Comparison of ENCODE assay signal across 8 cellular contexts in the genomic region with DNA sequence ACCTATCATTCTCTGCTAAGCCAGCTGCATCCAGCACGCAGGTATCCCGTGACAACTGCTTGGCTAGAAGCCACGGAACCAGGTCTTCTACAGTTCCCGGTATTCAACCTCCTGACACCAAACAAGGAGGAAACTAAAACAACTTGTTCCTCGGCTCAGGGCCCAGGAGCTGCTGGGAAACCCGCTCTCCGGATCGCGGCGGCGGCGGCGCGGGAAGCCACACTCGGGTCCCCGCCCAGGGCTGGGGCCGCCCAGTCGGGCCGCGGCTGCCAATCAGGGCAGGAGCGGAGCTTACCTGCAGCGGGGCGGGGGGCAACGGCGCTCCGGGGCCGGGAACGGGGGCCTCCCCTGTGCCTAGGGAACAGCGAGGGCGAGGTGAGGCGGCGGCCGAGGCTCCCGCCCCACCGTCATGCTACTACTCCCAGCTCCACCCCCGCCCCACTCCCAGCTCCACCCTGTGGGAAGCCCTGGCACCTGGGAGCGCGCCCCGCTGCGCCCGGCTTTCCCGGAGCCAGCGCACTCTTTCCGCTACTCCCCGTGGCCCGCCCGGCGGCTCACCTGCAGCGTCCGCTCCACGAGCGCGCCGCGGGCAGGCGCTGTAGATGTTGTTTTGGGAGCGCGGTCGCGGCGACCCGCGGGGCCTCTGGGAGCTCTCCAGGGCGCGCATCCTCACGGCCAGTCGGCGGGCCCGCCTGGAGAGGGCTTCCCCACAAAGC. TPM values are rescaled to one million over a fixed set of nuclear protein-coding genes. Genes with fewer than 3 reads are reported as not detected.
A peak's percentile ranks its signal among the peaks of the same experiment; 100 is the strongest.
DNase-seq lines count a peak whose midpoint lies in the region; ATAC-seq, FAIRE-seq and TF ChIP-seq lines count a peak whose summit lies in the region.

No MANE protein-coding gene starts in this region.

- H3K4me1 ChIP-seq in endodermal cell (ENCODE audit: control insufficient read depth, insufficient read depth, low read length): no peaks in the 10 kb centered on the region
- H3K4me1 ChIP-seq in muscle layer of colon (ENCODE audit: insufficient read depth, low read length): no peaks in the 10 kb centered on the region

- H3K4me3 Mint-ChIP-seq in activated CD4-positive, alpha-beta T cell treated with anti-CD3 and anti-CD28 coated beads, Interleukin-2, amount 10 ng/mL, durations not matched to agents 24 days and 14 days: peak overlapping the region; percentile 67
- peak overlapping the region; percentile 54 for H3K4me3 Mint-ChIP-seq in endodermal cell

- peaks cover 56% of the 10 kb centered on the region for H3K4me1 Mint-ChIP-seq in activated CD4-positive, alpha-beta T cell treated with anti-CD3 and anti-CD28 coated beads, Interleukin-2, amount 10 ng/mL, durations not matched to agents 24 days and 14 days
- H3K4me1 Mint-ChIP-seq in endodermal cell: peaks cover 4% of the 10 kb centered on the region

- no peak overlapping the region for H3K27ac Mint-ChIP-seq in activated CD4-positive, alpha-beta T cell treated with anti-CD3 and anti-CD28 coated beads, Interleukin-2, amount 10 ng/mL, durations not matched to agents 24 days and 14 days
- H3K27ac Mint-ChIP-seq in endodermal cell: no peak overlapping the region

- no peak for FAIRE-seq in urothelium cell line (lab: Jason Lieb, UNC)

- TF ChIP-seq CTCF in endodermal cell (conservative IDR thresholded peaks at IDR 0.05): peak; percentile 2

- whole genome bisulfite sequencing in endodermal cell (ENCODE audit: insufficient coverage in 1 of 2, insufficient read length in 1 of 2), 2 experiments: 1 to 2% methylated on average over 32 to 69 of the region's 69 CpGs

- H3K36me3 Mint-ChIP-seq in activated CD4-positive, alpha-beta T cell treated with anti-CD3 and anti-CD28 coated beads, Interleukin-2, amount 10 ng/mL, durations not matched to agents 24 days and 14 days (ENCODE audit: low read depth): peaks cover 64% of the 10 kb centered on the region
- no peaks in the 10 kb centered on the region for H3K36me3 Mint-ChIP-seq in endodermal cell (ENCODE audit: low read depth)

- ATAC-seq in HG03139 (IDR thresholded peaks at IDR 0.05; ENCODE audit: unreplicated experiment): no peak

- no peak overlapping the region for H3K9ac ChIP-seq in endodermal cell (ENCODE audit: extremely low read depth, low read length, poor library complexity, severe bottlenecking)
- H3K9ac ChIP-seq in muscle layer of colon (ENCODE audit: low read length): no peak overlapping the region

- H3K27ac ChIP-seq in endodermal cell (ENCODE audit: low read depth, low read length) (no peak overlapping the region), muscle layer of colon (ENCODE audit: low read depth, low read length) (no peak overlapping the region)

- intact Hi-C loops in activated CD4-positive, alpha-beta T cell treated with anti-CD3 and anti-CD28 coated beads, Interleukin-2, amount 10 ng/mL, durations not matched to agents 24 days and 14 days (cut with micrococcal nuclease): loop anchor here (5.0 kb wide), 1 partner anchor 428 kb away; no protein-coding TSS in a partner anchor

- H3K36me3 ChIP-seq in endodermal cell (ENCODE audit: control insufficient read depth, insufficient read depth, low read length) (no peaks in the 10 kb centered on the region), muscle layer of colon (ENCODE audit: insufficient read depth, low read length) (no peaks in the 10 kb centered on the region)

- peak; percentile 59 for DNase-seq in D341Med (ENCODE audit: low spot score)
- peak; percentile 85 for DNase-seq in NCI-H146 (lab: John Stamatoyannopoulos, UW)
- DNase-seq in activated CD4-positive, alpha-beta T cell treated with anti-CD3 and anti-CD28 coated beads, Interleukin-2, amount 10 ng/mL, durations not matched to agents 24 days and 14 days: peak; percentile 83
- DNase-seq in endodermal cell: peak; percentile 90
- DNase-seq in urothelium cell line (ENCODE audit: low spot score): peak; percentile 51
- DNase-seq in SK-N-DZ (ENCODE audit: low spot score): no peak

- peak overlapping the region; percentile 77 for H3K4me3 ChIP-seq in endodermal cell (ENCODE audit: low read length)
- H3K4me3 ChIP-seq in muscle layer of colon (ENCODE audit: low read depth in 1 of 2, low read length in 2 of 2): peak overlapping the region; percentile 39 to 50

- peaks cover 61% of the 10 kb centered on the region for H3K27me3 ChIP-seq in endodermal cell (ENCODE audit: control insufficient read depth, insufficient read depth, low read length, poor library complexity, severe bottlenecking)
- H3K27me3 ChIP-seq in muscle layer of colon (ENCODE audit: control insufficient read depth in 1 of 2, insufficient read depth in 2 of 2, low read length in 2 of 2): peaks cover 6 to 15% of the 10 kb centered on the region in 2 donors

- H3K27me3 Mint-ChIP-seq in activated CD4-positive, alpha-beta T cell treated with anti-CD3 and anti-CD28 coated beads, Interleukin-2, amount 10 ng/mL, durations not matched to agents 24 days and 14 days: peaks cover 3% of the 10 kb centered on the region
- H3K27me3 Mint-ChIP-seq in endodermal cell (ENCODE audit: insufficient read depth): peaks cover 73% of the 10 kb centered on the region

- H3K9me3 Mint-ChIP-seq in activated CD4-positive, alpha-beta T cell treated with anti-CD3 and anti-CD28 coated beads, Interleukin-2, amount 10 ng/mL, durations not matched to agents 24 days and 14 days: no peaks in the 10 kb centered on the region
- H3K9me3 Mint-ChIP-seq in endodermal cell: no peaks in the 10 kb centered on the region

- H3K9me3 ChIP-seq in endodermal cell (ENCODE audit: control insufficient read depth, low read length) (no peaks in the 10 kb centered on the region), muscle layer of colon (ENCODE audit: low read length) (no peaks in the 10 kb centered on the region)

RNA-seq across cellular contexts. Expression of gene IL24, which starts 12.1 kb away (rescaled TPM):
- 5.1 and 5.9 TPM in 2 replicates for total RNA-seq in activated CD4-positive, alpha-beta T cell treated with anti-CD3 and anti-CD28 coated beads, Interleukin-2, amount 10 ng/mL, durations not matched to agents 24 days and 14 days
- total RNA-seq in endodermal cell: not detected
- polyA plus RNA-seq in endodermal cell (2013, experiment 1 of 2): not detected
- polyA plus RNA-seq in endodermal cell (2013, experiment 2 of 2): not detected
- polyA plus RNA-seq in SK-N-DZ (2014; cell fraction: cytosol; rRNA removed): not detected in 2 replicates
- polyA plus RNA-seq in SK-N-DZ (2014; cell fraction: nucleus; rRNA removed): not detected in 2 replicates

RNA-seq across cellular contexts. Expression of gene FCMR, which starts 12.4 kb away (rescaled TPM):
- total RNA-seq in activated CD4-positive, alpha-beta T cell treated with anti-CD3 and anti-CD28 coated beads, Interleukin-2, amount 10 ng/mL, durations not matched to agents 24 days and 14 days: 19.6 and 23.2 TPM in 2 replicates
- total RNA-seq in endodermal cell: not detected
- not detected for polyA plus RNA-seq in endodermal cell (2013, experiment 1 of 2)
- not detected for polyA plus RNA-seq in endodermal cell (2013, experiment 2 of 2)
- not detected in 2 replicates for polyA plus RNA-seq in SK-N-DZ (2014; cell fraction: cytosol; rRNA removed)
- polyA plus RNA-seq in SK-N-DZ (2014; cell fraction: nucleus; rRNA removed): not detected in 2 replicates

RNA-seq across cellular contexts. Expression of gene PIGR, which starts 36.9 kb away (rescaled TPM):
- total RNA-seq in activated CD4-positive, alpha-beta T cell treated with anti-CD3 and anti-CD28 coated beads, Interleukin-2, amount 10 ng/mL, durations not matched to agents 24 days and 14 days: 0.07 TPM in 1 of 2 replicates, not detected in the other
- total RNA-seq in endodermal cell: not detected
- not detected for polyA plus RNA-seq in endodermal cell (2013, experiment 1 of 2)
- polyA plus RNA-seq in endodermal cell (2013, experiment 2 of 2): not detected
- not detected in 2 replicates for polyA plus RNA-seq in SK-N-DZ (2014; cell fraction: cytosol; rRNA removed)
- not detected in 2 replicates for polyA plus RNA-seq in SK-N-DZ (2014; cell fraction: nucleus; rRNA removed)

RNA-seq across cellular contexts. Expression of gene IL20, which starts 43.9 kb away (rescaled TPM):
- not detected in 2 replicates for total RNA-seq in activated CD4-positive, alpha-beta T cell treated with anti-CD3 and anti-CD28 coated beads, Interleukin-2, amount 10 ng/mL, durations not matched to agents 24 days and 14 days
- not detected for total RNA-seq in endodermal cell
- polyA plus RNA-seq in endodermal cell (2013, experiment 1 of 2): not detected
- not detected for polyA plus RNA-seq in endodermal cell (2013, experiment 2 of 2)
- not detected in 2 replicates for polyA plus RNA-seq in SK-N-DZ (2014; cell fraction: cytosol; rRNA removed)
- polyA plus RNA-seq in SK-N-DZ (2014; cell fraction: nucleus; rRNA removed): not detected in 2 replicates

Comparison
In these comparisons a context has a peak if more than half of its experiments do, and no peak if none do; other contexts are left out.
1. RNA of gene FCMR, which starts 12.4 kb away (total RNA-seq): 19.6 to 23.2 TPM in activated CD4-positive, alpha-beta T cell treated with anti-CD3 and anti-CD28 coated beads, Interleukin-2, amount 10 ng/mL, durations not matched to agents 24 days and 14 days; not detected in endodermal cell; every median in the first group is over 10 times any median in the second.